ENCODE assay signal across 29 cellular contexts in genomic region chr6:169455470-169455869, GRCh38.
"Had no signal": no experiment of that assay in that cellular context is flagged by ENCODE, and none has a peak within 500 bp of the region (broad histone marks: within the 10 kb centered on the region; RNA-seq: fewer than 3 reads in every experiment).

No MANE protein-coding gene starts in this region.

- FAIRE-seq: colon, islet of Langerhans, urothelium cell line had no signal

- H3K4me3 ChIP-seq: dorsolateral prefrontal cortex, gastroesophageal sphincter, heart left ventricle, lower lobe of right lung, neural progenitor cell, spleen, thoracic aorta, tibial nerve, upper lobe of left lung had no signal

- H3K27ac Mint-ChIP-seq: endodermal cell; natural killer cell treated with Interleukin-12 subunit alpha and Interleukin-12 subunit beta and Interleukin-15 and Interleukin-18, amount 100 ng/mL, for 72 hours; neural progenitor cell; progenitor cell of endocrine pancreas; stimulated activated memory B cell treated with anti-CD40 and anti-IgM and Interleukin-4, amounts not matched to agents 10 μg/mL and 1 μg/mL and 100 μg/mL, for 72 hours had no signal

- H3K9me3 Mint-ChIP-seq: natural killer cell treated with Interleukin-12 subunit alpha and Interleukin-12 subunit beta and Interleukin-15 and Interleukin-18, amount 100 ng/mL, for 72 hours had no signal

- H3K27me3 Mint-ChIP-seq: naive B cell; natural killer cell treated with Interleukin-12 subunit alpha and Interleukin-12 subunit beta and Interleukin-15 and Interleukin-18, amount 100 ng/mL, for 72 hours; stimulated activated memory B cell treated with anti-CD40 and anti-IgM and Interleukin-4, amounts not matched to agents 10 μg/mL and 1 μg/mL and 100 μg/mL, for 72 hours had no signal

- H3K4me2 ChIP-seq: neural progenitor cell had no signal

- H3K36me3 ChIP-seq: heart left ventricle, lower lobe of right lung, neural progenitor cell, thoracic aorta, upper lobe of left lung had no signal

- H3K27ac ChIP-seq: dorsolateral prefrontal cortex, epithelial cell of prostate, foreskin keratinocyte, heart left ventricle, lower lobe of right lung, neural progenitor cell, parathyroid adenoma, spleen, thoracic aorta had no signal

- DNase-seq: dorsolateral prefrontal cortex; effector CD4-positive, alpha-beta T cell; endodermal cell; foreskin keratinocyte; heart left ventricle; hippocampal formation; left colon; left ventricle myocardium superior; lower lobe of right lung; naive B cell; spleen; stimulated activated CD4-positive, alpha-beta T cell treated with anti-CD3 and anti-CD28 coated beads, Interleukin-4, amount 100 ng/mL, for 4 hours; stimulated activated naive CD8-positive, alpha-beta T cell treated with anti-CD3 and anti-CD28 coated beads, Interleukin-15, Interleukin-2, amounts not matched to agents 100 U/mL and 50 U/mL, for 24 hours; substantia nigra had no signal

- H3K27me3 ChIP-seq: dorsolateral prefrontal cortex, foreskin keratinocyte, gastroesophageal sphincter, heart left ventricle, neural progenitor cell, spleen, tibial nerve, upper lobe of left lung had no signal

- H3K9me3 ChIP-seq: thoracic aorta, upper lobe of left lung had no signal

- ATAC-seq: esophagus mucosa; foreskin keratinocyte; gastroesophageal sphincter; heart left ventricle; left colon; left ventricle myocardium superior; natural killer cell treated with Interleukin-12 subunit alpha and Interleukin-12 subunit beta and Interleukin-15 and Interleukin-18, amount 100 ng/mL, for 72 hours; sciatic nerve; stimulated activated memory B cell treated with anti-CD40 and anti-IgM and Interleukin-4, amounts not matched to agents 10 μg/mL and 1 μg/mL and 100 μg/mL, for 72 hours; stimulated activated naive CD8-positive, alpha-beta T cell treated with anti-CD3 and anti-CD28 coated beads, Interleukin-15, Interleukin-2, amounts not matched to agents 100 U/mL and 50 U/mL, for 24 hours had no signal

- H3K79me2 ChIP-seq: parathyroid adenoma had no signal

- H3K4me3 Mint-ChIP-seq: endodermal cell; naive B cell; natural killer cell treated with Interleukin-12 subunit alpha and Interleukin-12 subunit beta and Interleukin-15 and Interleukin-18, amount 100 ng/mL, for 72 hours; neural progenitor cell; stimulated activated memory B cell treated with anti-CD40 and anti-IgM and Interleukin-4, amounts not matched to agents 10 μg/mL and 1 μg/mL and 100 μg/mL, for 72 hours had no signal

- H3K9ac ChIP-seq: neural progenitor cell, parathyroid adenoma had no signal

- H3K4me1 ChIP-seq: lower lobe of right lung, neural progenitor cell, parathyroid adenoma, spleen had no signal

- H3K4me1 Mint-ChIP-seq: naive B cell; stimulated activated memory B cell treated with anti-CD40 and anti-IgM and Interleukin-4, amounts not matched to agents 10 μg/mL and 1 μg/mL and 100 μg/mL, for 72 hours had no signal

- H2AFZ ChIP-seq: neural progenitor cell, parathyroid adenoma had no signal
